ENCODE assay signal across 20 cellular contexts in the genomic region with DNA sequence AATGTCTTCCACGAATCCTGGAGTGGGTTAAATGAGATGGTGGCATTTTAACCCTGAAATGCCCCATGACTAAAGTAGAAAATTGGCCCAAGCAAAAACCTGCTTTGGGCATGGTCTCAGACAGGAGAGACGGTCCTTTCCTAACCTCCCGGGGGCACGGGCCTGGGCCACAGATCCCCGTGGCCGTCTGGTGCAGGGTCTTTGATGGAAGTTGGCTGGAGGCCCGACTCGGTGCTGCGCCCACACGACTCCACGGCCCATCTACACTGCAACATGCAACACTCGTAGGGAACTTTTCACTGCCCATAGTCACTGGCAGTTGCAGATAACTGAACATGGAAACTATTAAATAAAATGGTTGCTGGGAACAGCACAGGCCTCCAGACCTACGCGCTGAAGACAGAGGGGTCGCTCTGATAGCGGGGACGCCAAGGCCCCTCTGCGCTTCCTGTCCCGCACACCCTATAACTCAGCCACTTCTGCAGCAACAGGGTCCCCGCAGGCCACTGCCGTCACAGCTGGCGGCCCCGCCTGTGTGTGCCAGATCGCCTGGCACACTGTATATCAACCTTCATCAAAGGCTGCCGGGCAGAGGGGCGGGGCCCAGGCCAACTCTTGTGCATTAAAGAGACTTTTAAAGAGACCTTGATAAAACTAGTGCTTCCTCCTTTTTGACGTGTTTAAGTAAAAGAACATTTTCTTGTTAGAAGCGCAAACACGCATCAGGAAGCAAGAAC.
"Had no signal": no experiment of that assay in that cellular context is flagged by ENCODE, and none has a peak within 500 bp of the region (broad histone marks: within the 10 kb centered on the region; RNA-seq: fewer than 3 reads in every experiment).

No MANE protein-coding gene starts in this region.

- H3K4me3 ChIP-seq: cardiac muscle cell, esophagus muscularis mucosa, gastroesophageal sphincter, heart left ventricle, prostate gland, suprapubic skin, upper lobe of left lung had no signal

- FAIRE-seq: endothelial cell of umbilical vein had no signal

- H3K36me3 ChIP-seq: cardiac muscle cell had no signal

- ATAC-seq: activated CD4-positive, alpha-beta T cell treated with anti-CD3 and anti-CD28 coated beads for 36 hours; gastroesophageal sphincter; left ventricle myocardium superior; naive thymus-derived CD4-positive, alpha-beta T cell; right cardiac atrium had no signal

- H3K27ac ChIP-seq: cardiac muscle cell, esophagus muscularis mucosa, gastroesophageal sphincter, heart left ventricle, prostate gland, suprapubic skin, upper lobe of left lung had no signal

- H3K4me1 ChIP-seq: esophagus muscularis mucosa, gastroesophageal sphincter, heart left ventricle, prostate gland, suprapubic skin had no signal

- H3K27me3 ChIP-seq: cardiac muscle cell, esophagus muscularis mucosa, gastroesophageal sphincter, heart left ventricle, suprapubic skin, upper lobe of left lung had no signal

- H3K9me3 ChIP-seq: prostate gland, suprapubic skin had no signal

- DNase-seq: activated CD4-positive, alpha-beta T cell treated with anti-CD3 and anti-CD28 coated beads for 36 hours; activated CD4-positive, alpha-beta T cell treated with anti-CD3 and anti-CD28 coated beads, Interleukin-2, amount 50 U/mL, for 48 hours; activated gamma-delta T cell treated with Interleukin-2 at 50 U/mL for 16 hours; activated naive CD8-positive, alpha-beta T cell treated with anti-CD3 and anti-CD28 coated beads for 36 hours; amygdala; effector memory CD4-positive, alpha-beta T cell; heart left ventricle; left ventricle myocardium superior; naive thymus-derived CD4-positive, alpha-beta T cell; stimulated activated CD4-positive, alpha-beta T cell treated with anti-CD3 and anti-CD28 coated beads, Interleukin-15, amount 100 ng/mL, for 24 hours; stimulated activated CD4-positive, alpha-beta T cell treated with anti-CD3 and anti-CD28 coated beads, Interleukin-2, amount 100 ng/mL, for 48 hours; T1000 had no signal
